ENCODE assay signal across 19 cellular contexts in genomic region chr21:41973427-41973831, GRCh38. TPM values are rescaled to one million over a fixed set of nuclear protein-coding genes. Genes with fewer than 3 reads are reported as not detected.
A peak's percentile ranks its signal among the peaks of the same experiment; 100 is the strongest.
DNase-seq lines count a peak whose midpoint lies in the region; ATAC-seq and TF ChIP-seq lines count a peak whose summit lies in the region.
"Had no signal": no experiment of that assay in that cellular context is flagged by ENCODE, and none has a peak within 500 bp of the region (broad histone marks: within the 10 kb centered on the region; RNA-seq: fewer than 3 reads in every experiment).

No MANE protein-coding gene starts in this region.

- dilution Hi-C loops in mammary epithelial cell (cut with HindIII; ENCODE audit: low sequenced_read_pairs) = no loop called here

- intact Hi-C loops in right cardiac atrium (cut with DNase I) (no loop called here), mammary epithelial cell (cut with micrococcal nuclease) (no loop called here), left lung (cut with DNase I) (no loop called here)

- H3K4me2 ChIP-seq in mammary epithelial cell (ENCODE audit: insufficient read depth, low read depth, low read length) = no peak overlapping the region

- no peak overlapping the region for H3K27ac ChIP-seq in right atrium auricular region
- H3K27ac ChIP-seq in right cardiac atrium (ENCODE audit: low read length) = no peak overlapping the region
- no peak overlapping the region for H3K27ac ChIP-seq in mammary epithelial cell (ENCODE audit: insufficient read depth, low read depth, low read length)
- H3K27ac ChIP-seq in left lung = no peak overlapping the region
- no peak overlapping the region for H3K27ac ChIP-seq in gastroesophageal sphincter
- H3K27ac ChIP-seq: breast epithelium, tibial nerve had no signal

- no peak for ATAC-seq in right cardiac atrium
- ATAC-seq in left lung = no peak
- ATAC-seq in HG03175 (IDR thresholded peaks at IDR 0.05; ENCODE audit: unreplicated experiment) = no peak
- no peak for ATAC-seq in gastroesophageal sphincter
- ATAC-seq: activated CD8-positive, alpha-beta memory T cell treated with anti-CD3 and anti-CD28 coated beads, Interleukin-2, amount 10 ng/mL, durations not matched to agents 7 days and 5 days; CD8-positive, alpha-beta T cell had no signal

- no peak for TF ChIP-seq EP300 in gastroesophageal sphincter (IDR thresholded peaks at IDR 0.05)

- no peak for TF ChIP-seq POLR2A in gastroesophageal sphincter (IDR thresholded peaks at IDR 0.05)

- no peaks in the 10 kb centered on the region for H3K79me2 ChIP-seq in mammary epithelial cell (ENCODE audit: insufficient read depth, low read length)

- peak overlapping the region; percentile 19 for H2AFZ ChIP-seq in mammary epithelial cell (ENCODE audit: low read depth, low read length)

- no peaks in the 10 kb centered on the region for H4K20me1 ChIP-seq in mammary epithelial cell (ENCODE audit: insufficient read depth, low read length)

- no peaks in the 10 kb centered on the region for H3K36me3 ChIP-seq in right atrium auricular region
- no peaks in the 10 kb centered on the region for H3K36me3 ChIP-seq in mammary epithelial cell (ENCODE audit: insufficient read depth, low read length)
- no peaks in the 10 kb centered on the region for H3K36me3 ChIP-seq in left lung
- H3K36me3 ChIP-seq in gastroesophageal sphincter = no peaks in the 10 kb centered on the region
- H3K36me3 ChIP-seq: adrenal gland, breast epithelium, tibial nerve had no signal

- in situ Hi-C loops in mammary epithelial cell (cut with MboI; ENCODE audit: low sequenced_read_pairs in 2 of 2) = no loop called here

- 92% methylated on average over 15 of the region's 15 CpGs for WGBS in right cardiac atrium
- WGBS in mammary epithelial cell (ENCODE audit: low coverage, missing lambda C conversion rate) = 77% methylated on average over 13 of the region's 15 CpGs
- WGBS in gastroesophageal sphincter (ENCODE audit: low coverage in 1 of 2), 2 donors = 87 to 97% methylated on average over 4 to 6 of the region's 15 CpGs

- H3K9ac ChIP-seq in mammary epithelial cell (ENCODE audit: insufficient read depth, low read length) = no peak overlapping the region

- H3K4me3 ChIP-seq in right atrium auricular region (no peak overlapping the region), right cardiac atrium (ENCODE audit: low read length) (no peak overlapping the region), mammary epithelial cell (replicated peaks in 1 of 3; ENCODE audit: insufficient read depth in 1 of 3, low read depth in 2 of 3, low read length in 3 of 3) (no peak overlapping the region), left lung (no peak overlapping the region), gastroesophageal sphincter (no peak overlapping the region)
- H3K4me3 ChIP-seq: adrenal gland, breast epithelium, tibial nerve had no signal

- BruUV-seq in mammary epithelial cell (replicated peaks; lab: Mats Ljungman, UMichigan) = no TSS peak

- H3K9me3 ChIP-seq in right atrium auricular region (no peaks in the 10 kb centered on the region), right cardiac atrium (ENCODE audit: control insufficient read depth, low read length) (no peaks in the 10 kb centered on the region), mammary epithelial cell (replicated peaks; ENCODE audit: insufficient read depth, low read length) (no peaks in the 10 kb centered on the region), left lung (no peaks in the 10 kb centered on the region), gastroesophageal sphincter (no peaks in the 10 kb centered on the region)
- H3K9me3 ChIP-seq: adrenal gland, breast epithelium, tibial nerve had no signal

- DNase-seq in right atrium auricular region (ENCODE audit: low spot score) = peak; percentile 53
- no peak for DNase-seq in right cardiac atrium
- no peak for DNase-seq in mammary epithelial cell
- peak; percentile 28 to 38 for DNase-seq in left lung
- peak; percentile 65 for DNase-seq in ureter (ENCODE audit: low spot score)
- DNase-seq in SW480 (ENCODE audit: low spot score) = no peak
- DNase-seq: hypothalamus; midbrain; NCI-H1092; NCI-H2081; nephron progenitor cell; stimulated activated CD4-positive, alpha-beta T cell treated with anti-CD3 and anti-CD28 coated beads, Interleukin-1b, Interleukin-23, amount 100 ng/mL, for 48 hours had no signal

- H3K4me1 ChIP-seq in right atrium auricular region = peaks cover 0 to 10% of the 10 kb centered on the region in 2 donors
- peaks cover 2% of the 10 kb centered on the region for H3K4me1 ChIP-seq in right cardiac atrium (ENCODE audit: control insufficient read depth, insufficient read depth, low read length)
- H3K4me1 ChIP-seq in mammary epithelial cell (ENCODE audit: insufficient read depth, low read length) = peaks cover 6% of the 10 kb centered on the region
- peaks cover 0 to 10% of the 10 kb centered on the region in 2 donors for H3K4me1 ChIP-seq in left lung
- no peaks in the 10 kb centered on the region for H3K4me1 ChIP-seq in gastroesophageal sphincter
- H3K4me1 ChIP-seq: breast epithelium had no signal

- CTCF ChIA-PET in mammary epithelial cell (lab: Charles Lee; ENCODE audit: low non-redundant PET) = no interaction called here

- no peak for TF ChIP-seq CTCF in right atrium auricular region (IDR thresholded peaks at IDR 0.05)
- no peak for TF ChIP-seq CTCF in mammary epithelial cell (conservative IDR thresholded peaks at IDR 0.05 in 1 of 2, IDR thresholded peaks at IDR 0.05 in 1 of 2; ENCODE audit: extremely low read depth in 1 of 2, insufficient read depth in 1 of 2, low read depth in 1 of 2, low read length in 2 of 2)
- no peak for TF ChIP-seq CTCF in left lung (IDR thresholded peaks at IDR 0.05)
- no peak for TF ChIP-seq CTCF in gastroesophageal sphincter (IDR thresholded peaks at IDR 0.05)

- H3K27me3 ChIP-seq in right atrium auricular region = no peaks in the 10 kb centered on the region
- H3K27me3 ChIP-seq in right cardiac atrium (ENCODE audit: control insufficient read depth, insufficient read depth) = no peaks in the 10 kb centered on the region
- H3K27me3 ChIP-seq in mammary epithelial cell (ENCODE audit: insufficient read depth, low read length) = no peaks in the 10 kb centered on the region
- no peaks in the 10 kb centered on the region for H3K27me3 ChIP-seq in left lung
- no peaks in the 10 kb centered on the region for H3K27me3 ChIP-seq in gastroesophageal sphincter
- H3K27me3 ChIP-seq: adrenal gland, breast epithelium, tibial nerve had no signal

RNA-seq across cellular contexts. Expression of gene C2CD2, which starts 19.6 kb away (rescaled TPM):
- total RNA-seq in right atrium auricular region (1 to 10 TPM; 8.6 to 9.1 TPM), right cardiac atrium (10 to 100 TPM in 1 of 4 donors, 1 to 10 TPM in 3; 8.0 to 10.0 (median 8.4) TPM), mammary epithelial cell (10 to 100 TPM; 29.1 to 36.7 TPM), left lung (10 to 100 TPM; 19.4 to 22.0 TPM), ureter (66.4 TPM), gastroesophageal sphincter (10 to 100 TPM; 15.6 to 38.9 (median 18.7) TPM)
- polyA plus RNA-seq in right cardiac atrium (6.2 TPM), mammary epithelial cell (28.0 TPM)
- polyA minus RNA-seq in mammary epithelial cell = 90.3 TPM

RNA-seq across cellular contexts. Expression of gene ZBTB21, which starts 36.7 kb away (rescaled TPM):
- total RNA-seq in right atrium auricular region (10 to 100 TPM in 1 of 2 donors, 1 to 10 TPM in 1; 5.5 to 10.3 TPM), right cardiac atrium (10 to 100 TPM in 2 of 4 donors, 1 to 10 TPM in 2; 6.8 to 15.2 (median 8.9) TPM), mammary epithelial cell (10 to 100 TPM; 16.3 to 22.4 TPM), left lung (10 to 100 TPM; 12.2 to 13.9 TPM), ureter (24.5 TPM), gastroesophageal sphincter (10 to 100 TPM in 2 of 4 donors, 1 to 10 TPM in 2; 6.6 to 14.1 (median 9.4) TPM)
- polyA plus RNA-seq in right cardiac atrium (2.6 TPM), mammary epithelial cell (6.7 TPM)
- polyA minus RNA-seq in mammary epithelial cell = 11.0 TPM

Comparison
In these comparisons a context has a peak if more than half of its experiments do, and no peak if none do; other contexts are left out.
1. DNase-seq: peak in right atrium auricular region (single experiment), left lung (2 of 2) and ureter (single experiment); none in right cardiac atrium (0 of 3), mammary epithelial cell (single experiment) and SW480 (single experiment).